In the genomic region with DNA sequence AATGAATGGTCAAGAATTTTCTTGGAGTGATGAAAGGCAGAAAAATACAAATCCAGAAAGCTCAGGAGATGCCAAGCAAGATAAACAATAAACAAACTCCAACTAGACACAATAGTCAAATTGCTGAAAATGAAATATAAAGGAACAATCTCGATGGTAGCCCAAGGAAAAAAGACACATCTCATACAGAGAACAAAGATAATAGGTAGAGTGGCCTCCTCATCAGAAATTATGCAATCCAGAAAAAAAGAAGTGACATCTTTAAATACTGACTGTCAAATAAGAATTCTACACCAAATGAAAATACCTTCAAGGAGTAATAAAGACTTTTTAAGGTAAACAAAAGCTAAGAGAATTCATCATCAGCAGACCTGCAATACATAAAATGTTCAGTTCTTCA, we compare ENCODE assay signal across 13 cellular contexts.
DNase-seq lines count a peak whose midpoint lies in the region; ATAC-seq, FAIRE-seq and TF ChIP-seq lines count a peak whose summit lies in the region.
"Had no signal": no experiment of that assay in that cellular context is flagged by ENCODE, and none has a peak within 500 bp of the region (broad histone marks: within the 10 kb centered on the region; RNA-seq: fewer than 3 reads in every experiment).

No MANE protein-coding gene starts in this region.

- no peak overlapping the region for H3K9ac ChIP-seq in BLaER1 treated with 17β-estradiol and CSF1 and Interleukin-3, amounts not matched to agents 10 nM and 100 nM
- no peak overlapping the region for H3K9ac ChIP-seq in neural progenitor cell

- H3K4me1 Mint-ChIP-seq in T-helper 17 cell (peaks cover 35% of the 10 kb centered on the region), neural progenitor cell (peaks cover 5% of the 10 kb centered on the region)
- H3K4me1 Mint-ChIP-seq in stimulated activated effector memory CD8-positive, alpha-beta T cell treated with anti-CD3 and anti-CD28 coated beads, Interleukin-12 subunit alpha, Interleukin-12 subunit beta, amount 100 ng/mL, for 72 hours: peaks cover 33% of the 10 kb centered on the region

- peak overlapping the region; percentile 84 for H3K27ac Mint-ChIP-seq in T-helper 17 cell
- no peak overlapping the region for H3K27ac Mint-ChIP-seq in neural progenitor cell
- no peak overlapping the region for H3K27ac Mint-ChIP-seq in stimulated activated effector memory CD8-positive, alpha-beta T cell treated with anti-CD3 and anti-CD28 coated beads, Interleukin-12 subunit alpha, Interleukin-12 subunit beta, amount 100 ng/mL, for 72 hours
- H3K27ac Mint-ChIP-seq: HFFc6 had no signal

- no peak for TF ChIP-seq POLR2A in H54 (IDR thresholded peaks at IDR 0.05; ENCODE audit: low read depth, low read length)

- ATAC-seq in T-helper 17 cell: no peak
- ATAC-seq in stimulated activated effector memory CD8-positive, alpha-beta T cell treated with anti-CD3 and anti-CD28 coated beads, Interleukin-12 subunit alpha, Interleukin-12 subunit beta, amount 100 ng/mL, for 72 hours: no peak

- H3K36me3 Mint-ChIP-seq in T-helper 17 cell (ENCODE audit: low read depth): no peaks in the 10 kb centered on the region
- no peaks in the 10 kb centered on the region for H3K36me3 Mint-ChIP-seq in neural progenitor cell
- peaks cover 1% of the 10 kb centered on the region for H3K36me3 Mint-ChIP-seq in stimulated activated effector memory CD8-positive, alpha-beta T cell treated with anti-CD3 and anti-CD28 coated beads, Interleukin-12 subunit alpha, Interleukin-12 subunit beta, amount 100 ng/mL, for 72 hours
- H3K36me3 Mint-ChIP-seq: CD4-positive, alpha-beta memory T cell had no signal

- no peaks in the 10 kb centered on the region for H4K20me1 ChIP-seq in BLaER1 treated with 17β-estradiol and CSF1 and Interleukin-3, amounts not matched to agents 10 nM and 100 nM
- no peaks in the 10 kb centered on the region for H4K20me1 ChIP-seq in neural progenitor cell (ENCODE audit: low read depth)

- H3K9me3 Mint-ChIP-seq in neural progenitor cell: peaks cover 2% of the 10 kb centered on the region
- no peaks in the 10 kb centered on the region for H3K9me3 Mint-ChIP-seq in stimulated activated effector memory CD8-positive, alpha-beta T cell treated with anti-CD3 and anti-CD28 coated beads, Interleukin-12 subunit alpha, Interleukin-12 subunit beta, amount 100 ng/mL, for 72 hours
- H3K9me3 Mint-ChIP-seq: CD4-positive, alpha-beta memory T cell; HFFc6 had no signal

- H3K27me3 ChIP-seq in BLaER1 treated with 17β-estradiol and CSF1 and Interleukin-3, amounts not matched to agents 10 nM and 100 nM: no peaks in the 10 kb centered on the region
- no peaks in the 10 kb centered on the region for H3K27me3 ChIP-seq in neural progenitor cell

- no peaks in the 10 kb centered on the region for H3K79me2 ChIP-seq in neural progenitor cell (ENCODE audit: low read depth)

- H3K27ac ChIP-seq in BLaER1 treated with 17β-estradiol and CSF1 and Interleukin-3, amounts not matched to agents 10 nM and 100 nM: 0 out of 22 replicates have a peak overlapping the region, but pooled peaks of 1 of the 11 experiments have one; percentile 79
- H3K27ac ChIP-seq in neural progenitor cell: no peak overlapping the region

- H3F3A ChIP-seq in neural progenitor cell (ENCODE audit: low read depth): no peaks in the 10 kb centered on the region

- H3K4me3 ChIP-seq in BLaER1 treated with 17β-estradiol and CSF1 and Interleukin-3, amounts not matched to agents 10 nM and 100 nM: no peak overlapping the region
- H3K4me3 ChIP-seq in neural progenitor cell: no peak overlapping the region

- peaks cover 0 to 3% (median 0%) of the 10 kb centered on the region in 11 experiments; a peak in 2 of 22 replicates for H3K9me3 ChIP-seq in BLaER1 treated with 17β-estradiol and CSF1 and Interleukin-3, amounts not matched to agents 10 nM and 100 nM (replicated peaks in 1 of 11)
- H3K9me3 ChIP-seq in T-helper 17 cell (ENCODE audit: control insufficient read depth, low read length, poor library complexity, severe bottlenecking) (no peaks in the 10 kb centered on the region), neural progenitor cell (ENCODE audit: low read depth) (no peaks in the 10 kb centered on the region)

- peak overlapping the region; percentile 82 to 93 (median 88); a peak in 16 of 22 replicates for H3K4me2 ChIP-seq in BLaER1 treated with 17β-estradiol and CSF1 and Interleukin-3, amounts not matched to agents 10 nM and 100 nM
- no peak overlapping the region for H3K4me2 ChIP-seq in neural progenitor cell

- H3K27me3 Mint-ChIP-seq in T-helper 17 cell (no peaks in the 10 kb centered on the region), neural progenitor cell (ENCODE audit: insufficient read depth, low read depth) (no peaks in the 10 kb centered on the region)
- H3K27me3 Mint-ChIP-seq: CD4-positive, alpha-beta memory T cell had no signal

- peaks cover 33 to 51% (median 46%) of the 10 kb centered on the region in 10 experiments for H3K4me1 ChIP-seq in BLaER1 treated with 17β-estradiol and CSF1 and Interleukin-3, amounts not matched to agents 10 nM and 100 nM
- H3K4me1 ChIP-seq in neural progenitor cell: no peaks in the 10 kb centered on the region

- DNase-seq in H54 (ENCODE audit: insufficient read length, low spot score) (no peak), T-helper 17 cell (no peak), neural progenitor cell (ENCODE audit: low spot score) (no peak), DMS153 (lab: John Stamatoyannopoulos, UW) (no peak), GM20000 (ENCODE audit: low spot score) (no peak)
- DNase-seq in activated effector memory CD4-positive, alpha-beta T cell treated with anti-CD3 and anti-CD28 coated beads, Interleukin-2, amount 50 U/mL, for 16 hours: no peak
- no peak for DNase-seq in stimulated activated effector memory CD8-positive, alpha-beta T cell treated with anti-CD3 and anti-CD28 coated beads, Interleukin-12 subunit alpha, Interleukin-12 subunit beta, amount 100 ng/mL, for 72 hours (ENCODE audit: low spot score in 2 of 2)
- DNase-seq: CD4-positive, alpha-beta memory T cell; NCI-H1092 treated with DMSO at 0.1 percent for 48 hours; Right ventricle myocardium superior had no signal

- H3K4me3 Mint-ChIP-seq in T-helper 17 cell: no peak overlapping the region
- H3K4me3 Mint-ChIP-seq in neural progenitor cell: no peak overlapping the region
- H3K4me3 Mint-ChIP-seq in stimulated activated effector memory CD8-positive, alpha-beta T cell treated with anti-CD3 and anti-CD28 coated beads, Interleukin-12 subunit alpha, Interleukin-12 subunit beta, amount 100 ng/mL, for 72 hours: no peak overlapping the region
- H3K4me3 Mint-ChIP-seq: HFFc6 had no signal

- H2AFZ ChIP-seq in neural progenitor cell (replicated peaks): peak overlapping the region; percentile 75

- TF ChIP-seq CTCF in neural progenitor cell (IDR thresholded peaks at IDR 0.05) (no peak), GM20000 (IDR thresholded peaks at IDR 0.05; ENCODE audit: extremely low read depth, missing control alignments) (no peak)

- no peaks in the 10 kb centered on the region for H3K36me3 ChIP-seq in BLaER1 treated with 17β-estradiol and CSF1 and Interleukin-3, amounts not matched to agents 10 nM and 100 nM
- no peaks in the 10 kb centered on the region for H3K36me3 ChIP-seq in neural progenitor cell

- peak; percentile 43 for FAIRE-seq in H54 (lab: Jason Lieb, UNC)
- FAIRE-seq: HepG2 had no signal
